In genomic region chr5:27144456-27144855, GRCh38 we compare ENCODE assay signal across 17 cellular contexts.
DNase-seq lines count a peak whose midpoint lies in the region; ATAC-seq and TF ChIP-seq lines count a peak whose summit lies in the region.
"Had no signal": no experiment of that assay in that cellular context is flagged by ENCODE, and none has a peak within 500 bp of the region (broad histone marks: within the 10 kb centered on the region; RNA-seq: fewer than 3 reads in every experiment).

No MANE protein-coding gene starts in this region.

- H3K4me2 ChIP-seq in SK-N-SH, result no peak overlapping the region
- H3K4me2 ChIP-seq in PC-3 (ENCODE audit: low read length), result peak overlapping the region; percentile 31; the same call in 1 of the 2 replicates
- no peak overlapping the region for H3K4me2 ChIP-seq in trophoblast cell (ENCODE audit: low read length)

- H3K27ac ChIP-seq in SK-N-SH (ENCODE audit: low read depth in 2 of 2, low read length in 1 of 2), result no peak overlapping the region
- H3K27ac ChIP-seq in PC-3 (ENCODE audit: low read length), result no peak overlapping the region
- no peak overlapping the region for H3K27ac ChIP-seq in trophoblast cell (ENCODE audit: low read depth, low read length)

- no peak overlapping the region for H3K18ac ChIP-seq in trophoblast cell (ENCODE audit: low read length)

- no peak overlapping the region for H2AFZ ChIP-seq in SK-N-SH (ENCODE audit: low read depth)
- H2AFZ ChIP-seq in PC-3 (ENCODE audit: low read length), result no peak overlapping the region
- no peak overlapping the region for H2AFZ ChIP-seq in trophoblast cell (ENCODE audit: insufficient read depth, low read length, poor library complexity)

- no peak overlapping the region for H3K14ac ChIP-seq in trophoblast cell (ENCODE audit: low read length)

- H3F3A ChIP-seq in SK-N-SH (replicated peaks; ENCODE audit: insufficient read depth), result no peaks in the 10 kb centered on the region
- no peaks in the 10 kb centered on the region for H3F3A ChIP-seq in PC-3 (ENCODE audit: low read length, unreplicated experiment)

- intact Hi-C loops in PC-3 (cut with micrococcal nuclease), result loop anchor here (10.0 kb wide), 1 partner anchor 460 kb away; no protein-coding TSS in a partner anchor

- H3K4me3 ChIP-seq in SK-N-SH (ENCODE audit: low read depth in 2 of 2, low read length in 1 of 2) (no peak overlapping the region), PC-3 (ENCODE audit: low read length) (no peak overlapping the region), choroid plexus epithelial cell (ENCODE audit: low read depth, low read length) (no peak overlapping the region), trophoblast cell (ENCODE audit: low read depth, low read length) (no peak overlapping the region)

- no peak overlapping the region for H3K9ac ChIP-seq in SK-N-SH
- no peak overlapping the region for H3K9ac ChIP-seq in PC-3 (ENCODE audit: low read length)
- H3K9ac ChIP-seq in trophoblast cell (ENCODE audit: low read length), result no peak overlapping the region

- TF ChIP-seq CTCF in SK-N-SH (IDR thresholded peaks at IDR 0.05) (no peak), PC-3 (conservative IDR thresholded peaks at IDR 0.05; ENCODE audit: low read depth, low read length) (no peak), choroid plexus epithelial cell (conservative IDR thresholded peaks at IDR 0.05; ENCODE audit: low read depth, low read length) (no peak)

- H2BK120ac ChIP-seq in trophoblast cell (ENCODE audit: insufficient read depth, low read length, poor library complexity), result no peak overlapping the region

- TF ChIP-seq RAD21 in SK-N-SH (IDR thresholded peaks at IDR 0.05; ENCODE audit: low read length), result no peak

- no peak overlapping the region for H3K4ac ChIP-seq in trophoblast cell (ENCODE audit: low read depth, low read length)

- no peaks in the 10 kb centered on the region for H3K27me3 ChIP-seq in SK-N-SH (ENCODE audit: insufficient read depth)
- H3K27me3 ChIP-seq in PC-3 (ENCODE audit: low read length), result no peaks in the 10 kb centered on the region
- H3K27me3 ChIP-seq in trophoblast cell (ENCODE audit: insufficient read depth, low read length), result no peaks in the 10 kb centered on the region

- H3K23ac ChIP-seq in trophoblast cell (ENCODE audit: low read length), result no peak overlapping the region

- no peak overlapping the region for H4K12ac ChIP-seq in trophoblast cell (ENCODE audit: low read depth, low read length)

- H3K79me2 ChIP-seq in SK-N-SH (ENCODE audit: insufficient read depth) (no peaks in the 10 kb centered on the region), PC-3 (ENCODE audit: low read length) (no peaks in the 10 kb centered on the region), trophoblast cell (ENCODE audit: control insufficient read depth, insufficient read depth, low read length, poor library complexity) (no peaks in the 10 kb centered on the region)

- H3K79me1 ChIP-seq in trophoblast cell (ENCODE audit: low read length), result no peaks in the 10 kb centered on the region

- CTCF ChIA-PET in SK-N-SH (lab: Yijun Ruan, JAX) (no interaction called here), PC-3 (lab: Charles Lee) (no interaction called here)

- no peak overlapping the region for H2BK5ac ChIP-seq in trophoblast cell (ENCODE audit: low read depth, low read length, poor library complexity)

- no peak overlapping the region for H4K8ac ChIP-seq in trophoblast cell (ENCODE audit: low read depth, low read length)

- no peak overlapping the region for H2BK12ac ChIP-seq in trophoblast cell (ENCODE audit: low read length)

- H2AK5ac ChIP-seq in trophoblast cell (ENCODE audit: low read length), result no peak overlapping the region

- no peaks in the 10 kb centered on the region for H4K20me1 ChIP-seq in SK-N-SH (ENCODE audit: insufficient read depth)
- H4K20me1 ChIP-seq in PC-3 (ENCODE audit: low read length), result no peaks in the 10 kb centered on the region

- no TSS peak for BruUV-seq in PC-3 (replicated peaks; lab: Mats Ljungman, UMichigan)

- no peaks in the 10 kb centered on the region; a peak in 1 of 4 replicates for H3K4me1 ChIP-seq in SK-N-SH (ENCODE audit: control insufficient read depth in 1 of 2, insufficient read depth in 2 of 2, low read depth in 1 of 2, low read length in 1 of 2)
- H3K4me1 ChIP-seq in PC-3 (ENCODE audit: insufficient read depth, low read length), result peaks cover 10% of the 10 kb centered on the region
- H3K4me1 ChIP-seq in trophoblast cell (ENCODE audit: control insufficient read depth in 1 of 2, insufficient read depth in 2 of 2, low read length in 2 of 2), result no peaks in the 10 kb centered on the region

- H3K9me2 ChIP-seq in SK-N-SH, result no peaks in the 10 kb centered on the region; the same call in 1 of the 2 replicates
- H3K9me2 ChIP-seq in PC-3 (replicated peaks; ENCODE audit: low read length), result no peaks in the 10 kb centered on the region

- DNase-seq in SK-N-SH (no peak), PC-3 (peak; percentile 66), choroid plexus epithelial cell (ENCODE audit: low read depth) (peak; percentile 25), trophoblast cell (no peak), NCI-H1436 (lab: John Stamatoyannopoulos, UW) (no peak)
- DNase-seq: 8988T, DMS79 treated with DMSO at 0.1 percent for 48 hours, KG1, NCI-H146, NCI-H2029 treated with DMSO at 0.1 percent for 48 hours, NCI-H2171, NCI-H510A treated with DMSO at 0.1 percent for 48 hours, NCI-H774, T-helper 1 cell had no signal

- no peaks in the 10 kb centered on the region for H3K36me3 ChIP-seq in SK-N-SH (replicated peaks in 1 of 2; ENCODE audit: control insufficient read depth in 1 of 2, insufficient read depth in 2 of 2, low read length in 1 of 2)
- H3K36me3 ChIP-seq in PC-3 (ENCODE audit: low read depth, low read length), result no peaks in the 10 kb centered on the region
- H3K36me3 ChIP-seq in trophoblast cell (ENCODE audit: control insufficient read depth in 1 of 2, insufficient read depth in 2 of 2, low read length in 2 of 2), result no peaks in the 10 kb centered on the region

- no peak for TF ChIP-seq EP300 in SK-N-SH (IDR thresholded peaks at IDR 0.05; ENCODE audit: borderline replicate concordance in 1 of 2, low read depth in 1 of 2, low read length in 1 of 2)

- POLR2A ChIA-PET in SK-N-SH (lab: Yijun Ruan, JAX), result no interaction called here
- POLR2A ChIA-PET in PC-3 (lab: Charles Lee; ENCODE audit: unreplicated experiment), result no interaction called here

- 5% methylated on average over 2 of the region's 2 CpGs for WGBS in SK-N-SH (ENCODE audit: low lambda C conversion rate)
- WGBS in trophoblast cell (ENCODE audit: extremely low coverage, insufficient coverage, insufficient read length), result no CpG with 5 or more reads among the region's 2 CpGs

- ATAC-seq in SK-N-SH treated with all-trans-retinoic acid at 6 μM for 48 hours (no peak), PC-3 (peak; percentile 71), HG03432 (IDR thresholded peaks at IDR 0.05; ENCODE audit: unreplicated experiment) (no peak), GM18502 (IDR thresholded peaks at IDR 0.05; ENCODE audit: poor library complexity, unreplicated experiment) (no peak)

- no peak overlapping the region for H4K91ac ChIP-seq in trophoblast cell (ENCODE audit: low read depth, low read length)

- no peaks in the 10 kb centered on the region for H3K9me3 ChIP-seq in SK-N-SH
- H3K9me3 ChIP-seq in PC-3 (ENCODE audit: low read length), result no peaks in the 10 kb centered on the region
- no peaks in the 10 kb centered on the region for H3K9me3 ChIP-seq in trophoblast cell (ENCODE audit: insufficient read depth, low read depth, low read length)

TF ChIP-seq in SK-N-SH, 30 proteins besides CTCF, POLR2A, EP300 and RAD21 (continues in another document):
- 0 out of 2 replicates have a peak, but pooled peaks have one; percentile 21 for TF ChIP-seq PBX3 (IDR thresholded peaks at IDR 0.05)
- TF ChIP-seq GATA2 (CRISPR knock-in tag; IDR thresholded peaks at IDR 0.05), result no peak

TF ChIP-seq in SK-N-SH treated with all-trans-retinoic acid at 6 μM for 48 hours, 23 proteins besides CTCF, POLR2A, EP300 and RAD21 (continues in another document):
- TF ChIP-seq TCF4 (CRISPR knock-in tag; IDR thresholded peaks at IDR 0.05; ENCODE audit: borderline replicate concordance), result no peak
- TF ChIP-seq ZNF565 (CRISPR knock-in tag; conservative IDR thresholded peaks at IDR 0.05; ENCODE audit: low read depth), result no peak
- no peak for TF ChIP-seq ISL1 (CRISPR knock-in tag; IDR thresholded peaks at IDR 0.05)
- TF ChIP-seq ZFP3 (CRISPR knock-in tag; IDR thresholded peaks at IDR 0.05), result no peak
- TF ChIP-seq TSHZ2 (CRISPR knock-in tag; IDR thresholded peaks at IDR 0.05), result no peak
- no peak for TF ChIP-seq BACH2 (CRISPR knock-in tag; IDR thresholded peaks at IDR 0.05; ENCODE audit: borderline replicate concordance)
- TF ChIP-seq ZNF70 (CRISPR knock-in tag; IDR thresholded peaks at IDR 0.05), result no peak

Comparison
In these comparisons a context has a peak if more than half of its experiments do, and no peak if none do; other contexts are left out.
1. DNase-seq: peak in PC-3 (single experiment) and choroid plexus epithelial cell (single experiment); none in SK-N-SH (single experiment), trophoblast cell (0 of 2) and NCI-H1436 (single experiment).